ENCODE assay signal across 10 cellular contexts in genomic region chr13:35470671-35471465, GRCh38. TPM values are rescaled to one million over a fixed set of nuclear protein-coding genes. Genes with fewer than 3 reads are reported as not detected.
DNase-seq lines count a peak whose midpoint lies in the region; ATAC-seq lines count a peak whose summit lies in the region.
"Had no signal": no experiment of that assay in that cellular context is flagged by ENCODE, and none has a peak within 500 bp of the region (broad histone marks: within the 10 kb centered on the region; RNA-seq: fewer than 3 reads in every experiment).

No MANE protein-coding gene starts in this region.

- ATAC-seq in left ventricle myocardium superior (peak; percentile 93), GM19023 (IDR thresholded peaks at IDR 0.05; ENCODE audit: unreplicated experiment) (no peak)

- WGBS in trophoblast cell (ENCODE audit: extremely low coverage, insufficient coverage, insufficient read length), result no CpG with 5 or more reads among the region's 58 CpGs

- no peak overlapping the region for H3K9ac ChIP-seq in trophoblast cell (ENCODE audit: low read length)

- no peak overlapping the region for H2AK5ac ChIP-seq in trophoblast cell (ENCODE audit: low read length)

- H4K8ac ChIP-seq in trophoblast cell (ENCODE audit: low read depth, low read length), result no peak overlapping the region

- intact Hi-C loops in left ventricle myocardium superior (cut with micrococcal nuclease), result no loop called here

- H2BK120ac ChIP-seq in trophoblast cell (ENCODE audit: insufficient read depth, low read length, poor library complexity), result no peak overlapping the region

- H2AFZ ChIP-seq in trophoblast cell (ENCODE audit: insufficient read depth, low read length, poor library complexity), result peak overlapping the region; percentile 17

- no peak overlapping the region for H2BK12ac ChIP-seq in trophoblast cell (ENCODE audit: low read length)

- H3K79me2 ChIP-seq in trophoblast cell (ENCODE audit: control insufficient read depth, insufficient read depth, low read length, poor library complexity), result no peaks in the 10 kb centered on the region

- H3K14ac ChIP-seq in trophoblast cell (ENCODE audit: low read length), result no peak overlapping the region

- H3K23ac ChIP-seq in trophoblast cell (ENCODE audit: low read length), result no peak overlapping the region

- H3K79me1 ChIP-seq in trophoblast cell (ENCODE audit: low read length), result no peaks in the 10 kb centered on the region

- no peak overlapping the region for H4K91ac ChIP-seq in trophoblast cell (ENCODE audit: low read depth, low read length)

- H3K27ac ChIP-seq in angular gyrus (ENCODE audit: low read depth, low read length) (peak overlapping the region; percentile 30), trophoblast cell (ENCODE audit: low read depth, low read length) (no peak overlapping the region)
- H3K27ac ChIP-seq: VCaP had no signal

- peaks cover 33% of the 10 kb centered on the region for H3K27me3 ChIP-seq in trophoblast cell (ENCODE audit: insufficient read depth, low read length)

- no peak overlapping the region for H3K4ac ChIP-seq in trophoblast cell (ENCODE audit: low read depth, low read length)

- peaks cover 4% of the 10 kb centered on the region for H3K9me3 ChIP-seq in trophoblast cell (ENCODE audit: insufficient read depth, low read depth, low read length)

- no peak overlapping the region for H4K12ac ChIP-seq in trophoblast cell (ENCODE audit: low read depth, low read length)

- H2BK5ac ChIP-seq in trophoblast cell (ENCODE audit: low read depth, low read length, poor library complexity), result no peak overlapping the region

- H3K4me3 ChIP-seq in trophoblast cell (ENCODE audit: low read depth, low read length), result peak overlapping the region; percentile 32

- no peak overlapping the region for H3K18ac ChIP-seq in trophoblast cell (ENCODE audit: low read length)

- peak overlapping the region; percentile 81 for H3K4me2 ChIP-seq in trophoblast cell (ENCODE audit: low read length)

- peak; percentile 80 for DNase-seq in EL
- peak; percentile 79 for DNase-seq in left ventricle myocardium superior
- no peak for DNase-seq in trophoblast cell
- DNase-seq in NCI-H1694 treated with DMSO at 0.1 percent for 48 hours (lab: John Stamatoyannopoulos, UW), result no peak
- DNase-seq in GF-D8 (lab: John Stamatoyannopoulos, UW), result no peak
- no peak for DNase-seq in ureter (ENCODE audit: low spot score)

- no peaks in the 10 kb centered on the region for H3K36me3 ChIP-seq in trophoblast cell (ENCODE audit: control insufficient read depth in 1 of 2, insufficient read depth in 2 of 2, low read length in 2 of 2)

- H3K4me1 ChIP-seq in trophoblast cell (ENCODE audit: control insufficient read depth in 1 of 2, insufficient read depth in 2 of 2, low read length in 2 of 2), result peaks cover 8 to 15% of the 10 kb centered on the region in 2 experiments

RNA-seq across cellular contexts. Expression of gene MAB21L1, which starts 5.6 kb away (rescaled TPM):
- total RNA-seq in left ventricle myocardium superior (0.30 TPM), ureter (0.36 TPM)
- polyA plus RNA-seq in trophoblast cell (2013), result 0.03 TPM in 2 replicates
- total RNA-seq: mononuclear cell had no signal

Comparison
In these comparisons a context has a peak if more than half of its experiments do, and no peak if none do; other contexts are left out.
1. DNase-seq: peak in EL (single experiment) and left ventricle myocardium superior (single experiment); none in trophoblast cell (0 of 2), NCI-H1694 treated with DMSO at 0.1 percent for 48 hours (single experiment), GF-D8 (single experiment) and ureter (single experiment).